ENCODE assay signal across 6 cellular contexts in the genomic region with DNA sequence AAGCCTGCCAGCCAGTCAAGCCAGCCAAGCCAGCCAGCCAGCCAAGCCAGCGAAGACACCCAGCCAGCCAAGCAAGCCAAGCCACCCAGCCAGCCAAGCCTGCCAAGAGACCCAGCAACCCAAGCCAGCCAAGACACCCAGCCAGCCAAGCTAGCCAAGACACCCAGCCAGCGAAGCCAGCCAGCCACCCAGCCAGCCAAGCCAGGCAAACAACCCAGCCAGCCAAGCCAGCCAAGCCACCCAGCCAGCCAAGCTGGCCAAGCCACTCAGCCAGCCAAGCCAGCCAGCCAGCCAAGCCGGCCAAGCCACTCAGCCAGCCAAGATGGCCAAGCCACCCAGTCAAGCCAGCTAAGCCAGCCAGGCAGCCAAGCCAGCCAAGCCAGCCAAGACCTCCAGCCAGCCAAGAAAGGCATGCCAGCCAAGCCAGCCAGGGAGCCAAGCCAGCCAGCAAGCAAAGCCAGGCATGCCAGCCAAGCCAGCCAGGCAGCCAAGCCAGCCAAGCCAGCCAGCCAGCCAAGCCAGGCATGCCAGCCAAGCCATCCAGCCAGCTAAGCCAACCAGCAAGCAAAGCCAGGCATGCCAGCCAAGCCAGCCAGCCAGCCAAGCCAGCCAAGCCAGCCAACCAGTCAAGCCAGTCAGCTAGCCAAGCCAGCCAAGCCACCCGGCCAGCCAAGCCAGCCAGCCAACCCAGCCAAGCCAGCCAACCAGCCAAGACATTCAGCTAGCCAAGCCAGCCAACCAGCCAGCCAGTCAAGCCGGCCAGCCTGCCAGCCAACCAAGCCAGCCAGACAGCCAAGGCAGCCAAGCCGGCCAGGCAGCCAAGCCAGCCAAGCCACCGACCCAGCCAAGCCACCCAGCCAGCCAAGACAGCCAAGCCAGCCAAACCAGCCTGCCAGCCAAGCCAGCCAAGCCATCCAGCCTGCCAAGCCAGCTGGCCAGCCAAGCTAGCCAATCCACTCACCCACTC.
DNase-seq lines count a peak whose midpoint lies in the region; ATAC-seq, FAIRE-seq and TF ChIP-seq lines count a peak whose summit lies in the region.
"Not testable (repeated sequence)": the region's sequence is repeated elsewhere in the genome, so short reads cannot be mapped to it uniquely, and the experiment has no call there.

No MANE protein-coding gene starts in this region.

- not testable (repeated sequence) for H3K36me3 ChIP-seq in kidney (ENCODE audit: control insufficient read depth in 1 of 2, insufficient read depth in 2 of 2, low read length in 2 of 2); spleen

- not testable (repeated sequence) for H3K9ac ChIP-seq in kidney (ENCODE audit: low read length in 2 of 2)

- FAIRE-seq in kidney (lab: Jason Lieb, UNC) = not testable (repeated sequence)

- not testable (repeated sequence) for H3K4me3 ChIP-seq in kidney (ENCODE audit: low read length in 2 of 2); spleen

- not testable (repeated sequence) for H3K27me3 ChIP-seq in spleen (replicated peaks in 1 of 7)

- not testable (repeated sequence) for H3K4me1 ChIP-seq in kidney (ENCODE audit: control insufficient read depth in 1 of 2, insufficient read depth in 1 of 2, low read depth in 1 of 2, low read length in 2 of 2); spleen

- not testable (repeated sequence) for TF ChIP-seq CTCF in kidney (IDR thresholded peaks at IDR 0.05; ENCODE audit: borderline replicate concordance, extremely low read depth, insufficient read depth); osteocyte (IDR thresholded peaks at IDR 0.05); spleen (IDR thresholded peaks at IDR 0.05 in 8 of 11, conservative IDR thresholded peaks at IDR 0.05 in 3 of 11)

- not testable (repeated sequence) for H3K4me1 Mint-ChIP-seq in activated CD4-positive, alpha-beta T cell treated with anti-CD3 and anti-CD28 coated beads, Interleukin-2, amount 10 ng/mL, durations not matched to agents 24 days and 14 days; osteocyte (ENCODE audit: unreplicated experiment)

- WGBS in spleen, 5 donors = 75 to 100% (median 87%) methylated on average over 2 to 6 of the region's 7 CpGs

- intact Hi-C loops in activated CD4-positive, alpha-beta T cell treated with anti-CD3 and anti-CD28 coated beads, Interleukin-2, amount 10 ng/mL, durations not matched to agents 24 days and 14 days (cut with micrococcal nuclease); kidney (cut with DNase I); sciatic nerve (cut with DNase I); spleen (cut with DNase I; ENCODE audit: low total_unique reads): not testable (repeated sequence)

- peak; percentile 44 for DNase-seq in activated CD4-positive, alpha-beta T cell treated with anti-CD3 and anti-CD28 coated beads, Interleukin-2, amount 10 ng/mL, durations not matched to agents 24 days and 14 days
- DNase-seq in kidney (peak; percentile 87), mesenteric fat pad (ENCODE audit: low spot score) (peak; percentile 90), osteocyte (ENCODE audit: extremely low spot score, unreplicated experiment) (peak; percentile 17), sciatic nerve (ENCODE audit: low spot score) (peak; percentile 38), spleen (peak; percentile 81)

- H3K27me3 Mint-ChIP-seq in activated CD4-positive, alpha-beta T cell treated with anti-CD3 and anti-CD28 coated beads, Interleukin-2, amount 10 ng/mL, durations not matched to agents 24 days and 14 days; osteocyte (ENCODE audit: unreplicated experiment): not testable (repeated sequence)

- H3K4me3 Mint-ChIP-seq in activated CD4-positive, alpha-beta T cell treated with anti-CD3 and anti-CD28 coated beads, Interleukin-2, amount 10 ng/mL, durations not matched to agents 24 days and 14 days; osteocyte (ENCODE audit: unreplicated experiment): not testable (repeated sequence)

- H3K27ac ChIP-seq in kidney (ENCODE audit: low read depth in 2 of 2, low read length in 2 of 2); spleen: not testable (repeated sequence)

- H3K27ac Mint-ChIP-seq in activated CD4-positive, alpha-beta T cell treated with anti-CD3 and anti-CD28 coated beads, Interleukin-2, amount 10 ng/mL, durations not matched to agents 24 days and 14 days; osteocyte (ENCODE audit: unreplicated experiment): not testable (repeated sequence)

- not testable (repeated sequence) for TF ChIP-seq POLR2A in spleen (IDR thresholded peaks at IDR 0.05)

- not testable (repeated sequence) for H3K36me3 Mint-ChIP-seq in activated CD4-positive, alpha-beta T cell treated with anti-CD3 and anti-CD28 coated beads, Interleukin-2, amount 10 ng/mL, durations not matched to agents 24 days and 14 days (ENCODE audit: low read depth); osteocyte (ENCODE audit: unreplicated experiment)

- ATAC-seq in sciatic nerve = not testable (repeated sequence)

- not testable (repeated sequence) for H3K9me3 ChIP-seq in kidney (ENCODE audit: control insufficient read depth in 1 of 2, low read length in 2 of 2); spleen

- H3K9me3 Mint-ChIP-seq in activated CD4-positive, alpha-beta T cell treated with anti-CD3 and anti-CD28 coated beads, Interleukin-2, amount 10 ng/mL, durations not matched to agents 24 days and 14 days; osteocyte (ENCODE audit: unreplicated experiment): not testable (repeated sequence)

Comparison
In these comparisons a context has a peak if more than half of its experiments do, and no peak if none do; other contexts are left out.
1. DNase-seq: peak in every context shown above with its lines; median percentile 90 in mesenteric fat pad; 87 in kidney; 81 in spleen; 44 in activated CD4-positive, alpha-beta T cell treated with anti-CD3 and anti-CD28 coated beads, Interleukin-2, amount 10 ng/mL, durations not matched to agents 24 days and 14 days; 38 in sciatic nerve; 17 in osteocyte.